In genomic region chr7:124937076-124937475, GRCh38 we compare ENCODE assay signal across 4 cellular contexts.
"Had no signal": no experiment of that assay in that cellular context is flagged by ENCODE, and none has a peak within 500 bp of the region (broad histone marks: within the 10 kb centered on the region; RNA-seq: fewer than 3 reads in every experiment).

No MANE protein-coding gene starts in this region.

- H3K4me3 ChIP-seq: GM23338 had no signal

- H3K27ac Mint-ChIP-seq: GM23338, H9 had no signal

- DNase-seq: H9, HCEC 1CT, IMR-90 had no signal

- H2AFZ ChIP-seq: GM23338 had no signal

- H3K4me2 ChIP-seq: GM23338 had no signal

- ATAC-seq: GM23338 had no signal

- H3K4me3 Mint-ChIP-seq: GM23338, H9 had no signal
